Comparison of ENCODE assay signal across 21 cellular contexts in the genomic region with DNA sequence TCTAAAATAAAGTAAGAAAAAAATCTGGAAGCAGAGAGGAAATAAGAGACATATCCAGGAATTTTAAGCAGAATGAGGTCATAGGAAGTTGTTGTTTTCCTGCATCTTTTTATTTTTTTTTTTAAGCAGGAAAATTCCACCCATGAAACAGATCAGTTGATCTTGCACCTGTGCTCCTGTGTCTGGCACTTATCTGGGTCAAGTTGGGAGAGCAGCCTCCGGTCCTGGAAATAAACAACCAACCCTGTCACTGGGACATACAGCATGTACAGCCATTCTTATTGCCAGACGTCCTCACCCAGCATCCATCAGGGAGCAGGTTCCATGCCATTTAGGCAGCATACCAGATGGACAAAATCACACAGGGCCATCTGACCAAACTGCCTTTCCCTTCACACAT.
DNase-seq lines count a peak whose midpoint lies in the region; ATAC-seq and TF ChIP-seq lines count a peak whose summit lies in the region.
"Had no signal": no experiment of that assay in that cellular context is flagged by ENCODE, and none has a peak within 500 bp of the region (broad histone marks: within the 10 kb centered on the region; RNA-seq: fewer than 3 reads in every experiment).

No MANE protein-coding gene starts in this region.

- H3K4me3 ChIP-seq in SK-N-SH (ENCODE audit: low read depth in 2 of 2, low read length in 1 of 2) (no peak overlapping the region), SJCRH30 (no peak overlapping the region), spleen (no peak overlapping the region)
- H3K4me3 ChIP-seq: BLaER1, GM12878, GM23338, K562 had no signal

- TF ChIP-seq CTCF in SK-N-SH (IDR thresholded peaks at IDR 0.05) = no peak
- TF ChIP-seq CTCF in endothelial cell (IDR thresholded peaks at IDR 0.05; ENCODE audit: unreplicated experiment) = no peak
- no peak for TF ChIP-seq CTCF in spleen (IDR thresholded peaks at IDR 0.05 in 8 of 11, conservative IDR thresholded peaks at IDR 0.05 in 3 of 11)

- no peak for TF ChIP-seq POLR2A in spleen (IDR thresholded peaks at IDR 0.05)

- H3K27me3 ChIP-seq in SK-N-SH (ENCODE audit: insufficient read depth) = no peaks in the 10 kb centered on the region
- H3K27me3 ChIP-seq in SJCRH30 = no peaks in the 10 kb centered on the region
- no peaks in the 10 kb centered on the region for H3K27me3 ChIP-seq in spleen (replicated peaks in 1 of 7)
- H3K27me3 ChIP-seq: BLaER1 had no signal

- H3K27ac ChIP-seq in SK-N-SH (ENCODE audit: low read depth in 2 of 2, low read length in 1 of 2) = peak overlapping the region in 1 of 2 experiments; percentile 44; a peak in 1 of 4 replicates
- H3K27ac ChIP-seq in SJCRH30 = no peak overlapping the region
- peak overlapping the region in 6 of 8 donors; percentile 33 to 70 (median 44) for H3K27ac ChIP-seq in spleen
- H3K27ac ChIP-seq: BLaER1 had no signal

- no peak for ATAC-seq in SK-N-SH treated with all-trans-retinoic acid at 6 μM for 48 hours
- no peak for ATAC-seq in stimulated activated naive CD8-positive, alpha-beta T cell treated with anti-CD3 and anti-CD28 coated beads, Interleukin-15, amount 100 ng/mL, for 72 hours
- no peak for ATAC-seq in activated CD8-positive, alpha-beta T cell treated with anti-CD3 and anti-CD28 coated beads, Interleukin-2, amount 10 ng/mL, durations not matched to agents 7 days and 5 days
- ATAC-seq: GM12878, GM23338, K562 had no signal

- no peak overlapping the region for H3K9ac ChIP-seq in SK-N-SH
- H3K9ac ChIP-seq: BLaER1 had no signal

- POLR2A ChIA-PET in SK-N-SH (lab: Yijun Ruan, JAX) = no interaction called here
- POLR2A ChIA-PET in activated CD8-positive, alpha-beta T cell treated with anti-CD3 and anti-CD28 coated beads, Interleukin-2, amount 10 ng/mL, durations not matched to agents 7 days and 5 days (lab: Charles Lee) = no interaction called here

- peaks cover 14% of the 10 kb centered on the region for H3K4me1 Mint-ChIP-seq in endothelial cell (ENCODE audit: unreplicated experiment)
- peaks cover 42% of the 10 kb centered on the region for H3K4me1 Mint-ChIP-seq in stimulated activated naive CD8-positive, alpha-beta T cell treated with anti-CD3 and anti-CD28 coated beads, Interleukin-15, amount 100 ng/mL, for 72 hours
- H3K4me1 Mint-ChIP-seq in activated CD8-positive, alpha-beta T cell treated with anti-CD3 and anti-CD28 coated beads, Interleukin-2, amount 10 ng/mL, durations not matched to agents 7 days and 5 days (ENCODE audit: low read depth) = peaks cover 18% of the 10 kb centered on the region

- TF ChIP-seq RAD21 in SK-N-SH (IDR thresholded peaks at IDR 0.05; ENCODE audit: low read length) = no peak

- no peaks in the 10 kb centered on the region for H3K9me3 ChIP-seq in SK-N-SH
- H3K9me3 ChIP-seq in SJCRH30 (replicated peaks) = no peaks in the 10 kb centered on the region
- H3K9me3 ChIP-seq in spleen = no peaks in the 10 kb centered on the region

- no peaks in the 10 kb centered on the region for H3F3A ChIP-seq in SK-N-SH (replicated peaks; ENCODE audit: insufficient read depth)

- no peak overlapping the region for H3K4me2 ChIP-seq in SK-N-SH
- H3K4me2 ChIP-seq: BLaER1, GM23338 had no signal

- H3K36me3 Mint-ChIP-seq in endothelial cell (ENCODE audit: low read depth, unreplicated experiment) = no peaks in the 10 kb centered on the region
- peaks cover 3% of the 10 kb centered on the region for H3K36me3 Mint-ChIP-seq in activated CD8-positive, alpha-beta T cell treated with anti-CD3 and anti-CD28 coated beads, Interleukin-2, amount 10 ng/mL, durations not matched to agents 7 days and 5 days (ENCODE audit: low read depth)
- H3K36me3 Mint-ChIP-seq: CD8-positive, alpha-beta memory T cell had no signal

- no peaks in the 10 kb centered on the region for H3K36me3 ChIP-seq in SK-N-SH (replicated peaks in 1 of 2; ENCODE audit: control insufficient read depth in 1 of 2, insufficient read depth in 2 of 2, low read length in 1 of 2)
- H3K36me3 ChIP-seq in SJCRH30 = no peaks in the 10 kb centered on the region
- H3K36me3 ChIP-seq in spleen = no peaks in the 10 kb centered on the region
- H3K36me3 ChIP-seq: BLaER1 had no signal

- intact Hi-C loops in spleen (cut with DNase I; ENCODE audit: low total_unique reads) = no loop called here

- H3K4me3 Mint-ChIP-seq in endothelial cell (ENCODE audit: unreplicated experiment) = no peak overlapping the region
- no peak overlapping the region for H3K4me3 Mint-ChIP-seq in stimulated activated naive CD8-positive, alpha-beta T cell treated with anti-CD3 and anti-CD28 coated beads, Interleukin-15, amount 100 ng/mL, for 72 hours
- no peak overlapping the region for H3K4me3 Mint-ChIP-seq in activated CD8-positive, alpha-beta T cell treated with anti-CD3 and anti-CD28 coated beads, Interleukin-2, amount 10 ng/mL, durations not matched to agents 7 days and 5 days
- H3K4me3 Mint-ChIP-seq: CD8-positive, alpha-beta memory T cell; GM23338 had no signal

- H2AFZ ChIP-seq in SK-N-SH (ENCODE audit: low read depth) = no peak overlapping the region
- H2AFZ ChIP-seq: GM23338 had no signal

- no peaks in the 10 kb centered on the region for H4K20me1 ChIP-seq in SK-N-SH (ENCODE audit: insufficient read depth)
- H4K20me1 ChIP-seq: BLaER1 had no signal

- H3K27me3 Mint-ChIP-seq in endothelial cell (ENCODE audit: unreplicated experiment) = no peaks in the 10 kb centered on the region
- no peaks in the 10 kb centered on the region for H3K27me3 Mint-ChIP-seq in stimulated activated naive CD8-positive, alpha-beta T cell treated with anti-CD3 and anti-CD28 coated beads, Interleukin-15, amount 100 ng/mL, for 72 hours
- H3K27me3 Mint-ChIP-seq in activated CD8-positive, alpha-beta T cell treated with anti-CD3 and anti-CD28 coated beads, Interleukin-2, amount 10 ng/mL, durations not matched to agents 7 days and 5 days (ENCODE audit: low read depth) = no peaks in the 10 kb centered on the region
- H3K27me3 Mint-ChIP-seq: CD8-positive, alpha-beta memory T cell had no signal

- peak in 1 of 2 experiments; percentile 37; a peak in 1 of 4 replicates for TF ChIP-seq EP300 in SK-N-SH (IDR thresholded peaks at IDR 0.05; ENCODE audit: borderline replicate concordance in 1 of 2, low read depth in 1 of 2, low read length in 1 of 2)

- H3K79me2 ChIP-seq in SK-N-SH (ENCODE audit: insufficient read depth) = no peaks in the 10 kb centered on the region

- DNase-seq in SK-N-SH = peak; percentile 24
- DNase-seq in SJCRH30 = peak; percentile 9 to 39
- no peak for DNase-seq in endothelial cell (ENCODE audit: low spot score)
- DNase-seq in spleen = no peak
- DNase-seq in stimulated activated naive CD8-positive, alpha-beta T cell treated with anti-CD3 and anti-CD28 coated beads, Interleukin-15, amount 100 ng/mL, for 72 hours = no peak
- no peak for DNase-seq in activated CD8-positive, alpha-beta T cell treated with anti-CD3 and anti-CD28 coated beads, Interleukin-2, amount 10 ng/mL, durations not matched to agents 7 days and 5 days
- no peak for DNase-seq in activated CD4-positive, CD25-positive, alpha-beta regulatory T cell (lab: John Stamatoyannopoulos, UW)
- DNase-seq: 8988T; CD8-positive, alpha-beta memory T cell; DND-41; GDM1; NCI-H2029; NCI-H2171; NCI-H446 treated with DMSO at 0.1 percent for 48 hours; NK-92 treated with Interleukin-12 subunit alpha and Interleukin-12 subunit beta, amount 100 ng/mL, for 24 hours; OCI-M1 had no signal

- H3K4me1 ChIP-seq in SK-N-SH (ENCODE audit: control insufficient read depth in 1 of 2, insufficient read depth in 2 of 2, low read depth in 1 of 2, low read length in 1 of 2) (peaks cover 0 to 9% of the 10 kb centered on the region in 2 experiments; a peak in 1 of 4 replicates), SJCRH30 (0 out of 2 replicates have a peak, but pooled peaks cover 6% of the 10 kb centered on the region), spleen (peaks cover 0 to 18% (median 11%) of the 10 kb centered on the region in 6 donors)
- H3K4me1 ChIP-seq: BLaER1 had no signal

- H3K9me2 ChIP-seq in SK-N-SH = no peaks in the 10 kb centered on the region

- WGBS in SK-N-SH (ENCODE audit: low lambda C conversion rate) = 33% methylated on average over 2 of the region's 2 CpGs
- 45 to 78% (median 70%) methylated on average over 2 of the region's 2 CpGs for WGBS in spleen, 5 donors

- H3K9me3 Mint-ChIP-seq in endothelial cell (ENCODE audit: unreplicated experiment) = no peaks in the 10 kb centered on the region
- H3K9me3 Mint-ChIP-seq in stimulated activated naive CD8-positive, alpha-beta T cell treated with anti-CD3 and anti-CD28 coated beads, Interleukin-15, amount 100 ng/mL, for 72 hours = peaks cover 4 to 9% of the 10 kb centered on the region in 2 donors
- H3K9me3 Mint-ChIP-seq in activated CD8-positive, alpha-beta T cell treated with anti-CD3 and anti-CD28 coated beads, Interleukin-2, amount 10 ng/mL, durations not matched to agents 7 days and 5 days (ENCODE audit: insufficient read depth) = no peaks in the 10 kb centered on the region
- H3K9me3 Mint-ChIP-seq: CD8-positive, alpha-beta memory T cell had no signal

- peak overlapping the region; percentile 42 for H3K27ac Mint-ChIP-seq in endothelial cell (ENCODE audit: unreplicated experiment)
- no peak overlapping the region for H3K27ac Mint-ChIP-seq in stimulated activated naive CD8-positive, alpha-beta T cell treated with anti-CD3 and anti-CD28 coated beads, Interleukin-15, amount 100 ng/mL, for 72 hours
- H3K27ac Mint-ChIP-seq in activated CD8-positive, alpha-beta T cell treated with anti-CD3 and anti-CD28 coated beads, Interleukin-2, amount 10 ng/mL, durations not matched to agents 7 days and 5 days = no peak overlapping the region

- CTCF ChIA-PET in SK-N-SH (lab: Yijun Ruan, JAX) = no interaction called here
- CTCF ChIA-PET in activated CD8-positive, alpha-beta T cell treated with anti-CD3 and anti-CD28 coated beads, Interleukin-2, amount 10 ng/mL, durations not matched to agents 7 days and 5 days (lab: Charles Lee) = no interaction called here

TF ChIP-seq in SK-N-SH, 30 proteins besides CTCF, POLR2A, EP300 and RAD21:
- TF ChIP-seq YY1 (IDR thresholded peaks at IDR 0.05; ENCODE audit: low read depth) (no peak), TEAD4 (IDR thresholded peaks at IDR 0.05; ENCODE audit: borderline replicate concordance, insufficient read depth) (no peak)
TF ChIP-seq in SK-N-SH: peak in this region for 0.

TF ChIP-seq in SK-N-SH treated with all-trans-retinoic acid at 6 μM for 48 hours, 23 proteins besides CTCF, POLR2A, EP300 and RAD21 (continues in another document):
- TF ChIP-seq PATZ1 (CRISPR knock-in tag; IDR thresholded peaks at IDR 0.05; ENCODE audit: borderline replicate concordance) = no peak

Comparison
In these comparisons a context has a peak if more than half of its experiments do, and no peak if none do; other contexts are left out.
1. DNase-seq: peak in SK-N-SH (single experiment) and SJCRH30 (2 of 2); none in endothelial cell (single experiment), spleen (single experiment), stimulated activated naive CD8-positive, alpha-beta T cell treated with anti-CD3 and anti-CD28 coated beads, Interleukin-15, amount 100 ng/mL, for 72 hours (0 of 2), activated CD8-positive, alpha-beta T cell treated with anti-CD3 and anti-CD28 coated beads, Interleukin-2, amount 10 ng/mL, durations not matched to agents 7 days and 5 days (single experiment) and activated CD4-positive, CD25-positive, alpha-beta regulatory T cell (0 of 4).